In genomic region chr10:97648557-97649404, GRCh38 we compare ENCODE assay signal across 1 cellular context.
TF ChIP-seq lines count a peak whose summit lies in the region.

No MANE protein-coding gene starts in this region.

TF ChIP-seq in SK-N-SH, 30 proteins besides CTCF, POLR2A, EP300 and RAD21 (continued from another document):
- TF ChIP-seq REST (IDR thresholded peaks at IDR 0.05; ENCODE audit: low read depth, low read length) (peak; percentile 44; the same call in 1 of the 2 replicates), TEAD4 (IDR thresholded peaks at IDR 0.05; ENCODE audit: borderline replicate concordance, insufficient read depth) (peak; percentile 62; the same call in 1 of the 2 replicates), TCF12 (IDR thresholded peaks at IDR 0.05) (peak; percentile 89), MAX (IDR thresholded peaks at IDR 0.05; ENCODE audit: low read depth) (peak; percentile 57; the same call in 1 of the 2 replicates), RFX5 (IDR thresholded peaks at IDR 0.05; ENCODE audit: low read length) (no peak), ELF1 (IDR thresholded peaks at IDR 0.05) (peak; percentile 62; the same call in 1 of the 2 replicates), MEF2A (IDR thresholded peaks at IDR 0.05; ENCODE audit: borderline replicate concordance, low read depth) (no peak), POLR2AphosphoS5 (IDR thresholded peaks at IDR 0.05; ENCODE audit: low read depth, low read length) (peak; percentile 58; the same call in 1 of the 2 replicates)
- TF ChIP-seq, protein P1, sequence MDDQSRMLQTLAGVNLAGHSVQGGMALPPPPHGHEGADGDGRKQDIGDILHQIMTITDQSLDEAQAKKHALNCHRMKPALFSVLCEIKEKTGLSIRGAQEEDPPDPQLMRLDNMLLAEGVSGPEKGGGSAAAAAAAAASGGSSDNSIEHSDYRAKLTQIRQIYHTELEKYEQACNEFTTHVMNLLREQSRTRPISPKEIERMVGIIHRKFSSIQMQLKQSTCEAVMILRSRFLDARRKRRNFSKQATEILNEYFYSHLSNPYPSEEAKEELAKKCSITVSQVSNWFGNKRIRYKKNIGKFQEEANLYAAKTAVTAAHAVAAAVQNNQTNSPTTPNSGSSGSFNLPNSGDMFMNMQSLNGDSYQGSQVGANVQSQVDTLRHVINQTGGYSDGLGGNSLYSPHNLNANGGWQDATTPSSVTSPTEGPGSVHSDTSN (IDR thresholded peaks at IDR 0.05): peak; percentile 69
